ENCODE assay signal across 10 cellular contexts in genomic region chr3:159783780-159784747, GRCh38. TPM values are rescaled to one million over a fixed set of nuclear protein-coding genes. Genes with fewer than 3 reads are reported as not detected.
DNase-seq lines count a peak whose midpoint lies in the region; ATAC-seq, FAIRE-seq and TF ChIP-seq lines count a peak whose summit lies in the region.
"Had no signal": no experiment of that assay in that cellular context is flagged by ENCODE, and none has a peak within 500 bp of the region (broad histone marks: within the 10 kb centered on the region; RNA-seq: fewer than 3 reads in every experiment).

No MANE protein-coding gene starts in this region.

- intact Hi-C loops in IMR-90 (cut with micrococcal nuclease), result loop anchor here (2.0 kb wide), 1 partner anchor 17 kb away; no protein-coding TSS in a partner anchor
- intact Hi-C loops in esophagus squamous epithelium (cut with DNase I), result no loop called here
- intact Hi-C loops in tibial artery (cut with DNase I; ENCODE audit: low total_unique reads), result no loop called here

- TF ChIP-seq CTCF in IMR-90 (conservative IDR thresholded peaks at IDR 0.05; ENCODE audit: low read depth, low read length) (no peak), esophagus squamous epithelium (IDR thresholded peaks at IDR 0.05) (no peak), tibial artery (IDR thresholded peaks at IDR 0.05) (no peak)

- H3K27me3 ChIP-seq in IMR-90 (ENCODE audit: control insufficient read depth, insufficient read depth, low read length) (no peaks in the 10 kb centered on the region), esophagus squamous epithelium (no peaks in the 10 kb centered on the region), tibial artery (no peaks in the 10 kb centered on the region)
- H3K27me3 ChIP-seq: ovary had no signal

- CTCF ChIA-PET in IMR-90 (lab: Yijun Ruan, JAX), result interaction anchor here (0.5 to 0.9 kb wide), 2 partner anchors 21 to 50 kb away, joined by 3 to 5 read pairs; no protein-coding TSS in a partner anchor

- no peak overlapping the region for H2AK5ac ChIP-seq in IMR-90 (ENCODE audit: low read depth, low read length)

- peak; percentile 82 for ATAC-seq in GM21576 (IDR thresholded peaks at IDR 0.05; ENCODE audit: unreplicated experiment)
- no peak for ATAC-seq in IMR-90 (ENCODE audit: low read depth)
- ATAC-seq in GM21825 (IDR thresholded peaks at IDR 0.05; ENCODE audit: unreplicated experiment), result no peak

- peaks cover 23 to 74% of the 10 kb centered on the region in 2 experiments for H3K79me1 ChIP-seq in IMR-90 (ENCODE audit: low read depth in 1 of 2, low read length in 2 of 2)

- H3K4ac ChIP-seq in IMR-90 (ENCODE audit: low read depth, low read length), result no peak overlapping the region

- no peak for TF ChIP-seq RAD21 in IMR-90 (IDR thresholded peaks at IDR 0.05; ENCODE audit: low read length)

- 0 out of 2 replicates have a peak overlapping the region, but pooled peaks have one; percentile 34 for H4K5ac ChIP-seq in IMR-90 (ENCODE audit: low read depth, low read length)

- H2BK15ac ChIP-seq in IMR-90 (ENCODE audit: low read depth, low read length), result no peak overlapping the region

- TF ChIP-seq POLR2A in IMR-90 (IDR thresholded peaks at IDR 0.05; ENCODE audit: low read depth, low read length), result no peak
- no peak for TF ChIP-seq POLR2A in esophagus squamous epithelium (IDR thresholded peaks at IDR 0.05)

- no TSS peak for BruUV-seq in IMR-90 (replicated peaks; lab: Mats Ljungman, UMichigan)

- DNase-seq in IMR-90, result no peak
- DNase-seq in esophagus squamous epithelium (lab: John Stamatoyannopoulos, UW), result no peak
- no peak for DNase-seq in tibial artery
- DNase-seq in RCC 7860 (ENCODE audit: low spot score), result no peak
- no peak for DNase-seq in NCI-H1092 (lab: John Stamatoyannopoulos, UW)
- DNase-seq in anterior cingulate cortex (lab: John Stamatoyannopoulos, UW), result no peak
- DNase-seq: left cardiac atrium, ovary had no signal

- H3K9me1 ChIP-seq in IMR-90 (ENCODE audit: insufficient read depth, low read length), result peaks cover 36% of the 10 kb centered on the region

- H3K27ac ChIP-seq in IMR-90 (ENCODE audit: insufficient read depth, low read length), result no peak overlapping the region
- peak overlapping the region; percentile 73 to 82 (median 79) for H3K27ac ChIP-seq in esophagus squamous epithelium
- H3K27ac ChIP-seq in tibial artery, result peak overlapping the region; percentile 57 to 92
- H3K27ac ChIP-seq: ovary had no signal

- FAIRE-seq in RCC 7860 (lab: Jason Lieb, UNC), result no peak

- H3K56ac ChIP-seq in IMR-90 (ENCODE audit: extremely low read depth, insufficient read depth, low read length), result no peak overlapping the region

- H3K4me1 ChIP-seq in IMR-90 (ENCODE audit: control insufficient read depth, insufficient read depth, low read length) (peaks cover 28% of the 10 kb centered on the region), esophagus squamous epithelium (peaks cover 14 to 83% (median 23%) of the 10 kb centered on the region in 3 donors), tibial artery (peaks cover 5 to 99% (median 53%) of the 10 kb centered on the region in 4 donors)

- peak overlapping the region; percentile 50; the same call in 1 of the 2 replicates for H3K4me2 ChIP-seq in IMR-90 (ENCODE audit: low read depth, low read length)

- no CpG with 5 or more reads among the region's 13 CpGs for WGBS in IMR-90 (ENCODE audit: extremely low coverage in 2 of 2, insufficient read length in 1 of 2), 2 experiments
- WGBS in esophagus squamous epithelium, 2 donors, result 38 to 40% methylated on average over 13 of the region's 13 CpGs

- H3K14ac ChIP-seq in IMR-90 (replicated peaks; ENCODE audit: low read depth, low read length), result no peak overlapping the region

- H2BK5ac ChIP-seq in IMR-90 (ENCODE audit: low read depth, low read length, poor library complexity, severe bottlenecking), result no peak overlapping the region

- H3K36me3 ChIP-seq in IMR-90 (ENCODE audit: control insufficient read depth, insufficient read depth, low read length), result peaks cover 2% of the 10 kb centered on the region; the same call in 1 of the 2 replicates
- H3K36me3 ChIP-seq in esophagus squamous epithelium, result no peaks in the 10 kb centered on the region
- no peaks in the 10 kb centered on the region for H3K36me3 ChIP-seq in tibial artery
- H3K36me3 ChIP-seq: ovary had no signal

- H3K9me3 ChIP-seq in IMR-90 (ENCODE audit: control insufficient read depth, insufficient read depth, low read length) (no peaks in the 10 kb centered on the region), esophagus squamous epithelium (no peaks in the 10 kb centered on the region), tibial artery (no peaks in the 10 kb centered on the region)
- H3K9me3 ChIP-seq: ovary had no signal

- H2BK120ac ChIP-seq in IMR-90 (ENCODE audit: low read depth, low read length), result peak overlapping the region; percentile 7

- POLR2A ChIA-PET in IMR-90 (lab: Charles Lee; ENCODE audit: unreplicated experiment), result interaction anchor here (0.9 kb wide), 1 partner anchor 8 kb away, joined by 4 read pairs; no protein-coding TSS in a partner anchor

- no peak overlapping the region for H4K8ac ChIP-seq in IMR-90 (ENCODE audit: low read depth in 2 of 2, low read length in 2 of 2)

- H4K20me1 ChIP-seq in IMR-90 (ENCODE audit: insufficient read depth, low read length), result peaks cover 30% of the 10 kb centered on the region

- H3K4me3 ChIP-seq in IMR-90 (ENCODE audit: insufficient read depth, low read depth, low read length), result no peak overlapping the region
- peak overlapping the region in 3 of 4 donors; percentile 7 to 42 (median 12) for H3K4me3 ChIP-seq in esophagus squamous epithelium
- H3K4me3 ChIP-seq in tibial artery, result no peak overlapping the region
- H3K4me3 ChIP-seq: ovary had no signal

- no peak overlapping the region for H2AK9ac ChIP-seq in IMR-90 (replicated peaks; ENCODE audit: low read depth, low read length, poor library complexity)

- H2BK20ac ChIP-seq in IMR-90 (ENCODE audit: low read depth, low read length), result no peak overlapping the region

- H3K9ac ChIP-seq in IMR-90 (ENCODE audit: low read depth, low read length), result no peak overlapping the region

- in situ Hi-C loops in IMR-90 (cut with MboI; ENCODE audit: low sequenced_read_pairs), result no loop called here

- no peak overlapping the region for H4K91ac ChIP-seq in IMR-90 (ENCODE audit: insufficient read depth, low read depth, low read length)

- dilution Hi-C loops in IMR-90 (cut with HindIII; ENCODE audit: low sequenced_read_pairs, unreplicated experiment), result no loop called here

- H3K23ac ChIP-seq in IMR-90 (ENCODE audit: low read depth, low read length), result no peak overlapping the region

- H3K18ac ChIP-seq in IMR-90 (ENCODE audit: low read depth, low read length), result peak overlapping the region; percentile 62

- no peak overlapping the region for H2AFZ ChIP-seq in IMR-90 (replicated peaks; ENCODE audit: low read length, poor library complexity)

TF ChIP-seq in IMR-90, 13 proteins besides CTCF, POLR2A, EP300 and RAD21:
- no peak for TF ChIP-seq ELK1 (IDR thresholded peaks at IDR 0.05; ENCODE audit: borderline replicate concordance, low read depth, low read length)
- no peak for TF ChIP-seq MAFK (IDR thresholded peaks at IDR 0.05; ENCODE audit: low read depth, low read length)
- TF ChIP-seq CEBPB (IDR thresholded peaks at IDR 0.05; ENCODE audit: low read depth, low read length), result no peak
- TF ChIP-seq RCOR1 (IDR thresholded peaks at IDR 0.05; ENCODE audit: insufficient replicate concordance, low read length), result no peak
- TF ChIP-seq RFX5 (IDR thresholded peaks at IDR 0.05; ENCODE audit: low read depth, low read length), result no peak
- TF ChIP-seq FOS (IDR thresholded peaks at IDR 0.05; ENCODE audit: low read depth, low read length), result no peak

RNA-seq across cellular contexts. Expression of gene SCHIP1, which starts 55.6 kb away (rescaled TPM):
- total RNA-seq in IMR-90 (2012; rRNA removed) (5.0 and 5.4 TPM in 2 replicates), esophagus squamous epithelium (1 to 10 TPM in 2 of 4 donors, under 1 TPM in 2; 0.30 to 5.5 (median 0.83) TPM)
- polyA plus RNA-seq in IMR-90 (2012; rRNA removed), result 2.8 and 3.9 TPM in 2 replicates
- polyA plus RNA-seq in IMR-90 (2012; cell fraction: cytosol; rRNA removed), result 0.21 and 0.57 TPM in 2 replicates
- polyA plus RNA-seq in IMR-90 (2012; cell fraction: nucleus; rRNA removed; ENCODE audit: low replicate concordance), result 3.5 and 19.4 TPM in 2 replicates

Comparison
In these comparisons a context has a peak if more than half of its experiments do, and no peak if none do; other contexts are left out.
1. H3K4me3 ChIP-seq: peak in esophagus squamous epithelium (3 of 4); none in IMR-90 (single experiment) and tibial artery (0 of 2).